Comparison of ENCODE assay signal across 14 cellular contexts in the genomic region with DNA sequence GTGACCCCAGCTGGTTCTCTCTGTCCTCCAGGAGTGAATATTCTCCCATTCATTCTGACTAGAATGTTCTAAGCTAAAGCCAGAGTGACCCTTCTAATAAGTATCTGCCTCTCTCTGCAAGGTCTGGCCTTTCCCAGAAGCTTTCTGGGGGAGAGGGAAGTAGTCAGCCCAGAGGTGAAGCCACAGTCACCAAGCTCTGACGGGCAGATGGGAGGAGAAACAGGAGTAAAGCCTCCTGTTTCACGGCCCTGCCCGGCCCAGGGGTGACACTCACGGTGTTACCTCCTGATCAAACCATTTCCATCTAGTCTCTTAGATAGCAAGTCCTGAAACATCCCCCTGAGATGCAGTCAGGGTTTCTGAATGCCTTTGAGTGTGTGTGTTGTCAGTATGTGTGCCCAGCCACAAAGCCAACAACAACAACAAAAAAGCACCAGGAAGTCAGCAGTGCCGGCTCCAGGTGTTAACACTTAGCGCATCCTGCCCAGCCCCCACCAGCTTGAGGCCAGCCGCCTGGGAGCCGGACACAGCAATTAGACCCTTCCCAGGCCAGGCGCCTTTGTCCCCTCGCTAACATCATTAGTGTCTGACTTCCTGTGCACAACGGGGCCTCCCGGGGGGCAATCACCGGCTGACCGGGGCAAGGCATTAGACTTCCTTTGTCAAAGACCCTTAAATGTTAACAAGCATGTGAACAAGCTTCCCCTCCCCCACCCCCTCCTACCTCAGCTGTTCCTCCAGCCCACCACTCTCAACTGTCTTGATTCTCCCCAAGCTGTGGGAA. TPM values are rescaled to one million over a fixed set of nuclear protein-coding genes. Genes with fewer than 3 reads are reported as not detected.
DNase-seq lines count a peak whose midpoint lies in the region; ATAC-seq, FAIRE-seq and TF ChIP-seq lines count a peak whose summit lies in the region.
"Had no signal": no experiment of that assay in that cellular context is flagged by ENCODE, and none has a peak within 500 bp of the region (broad histone marks: within the 10 kb centered on the region; RNA-seq: fewer than 3 reads in every experiment).

No MANE protein-coding gene starts in this region.

- H3K4me1 ChIP-seq in GM12878 (ENCODE audit: control insufficient read depth, insufficient read depth, low read length): no peaks in the 10 kb centered on the region
- H3K4me1 ChIP-seq in mesendoderm (ENCODE audit: control insufficient read depth, low read depth, low read length): peaks cover 51% of the 10 kb centered on the region
- H3K4me1 ChIP-seq in prostate gland (replicated peaks): no peaks in the 10 kb centered on the region
- H3K4me1 ChIP-seq in pancreas: no peaks in the 10 kb centered on the region

- no peak overlapping the region for H2AFZ ChIP-seq in GM12878 (ENCODE audit: control insufficient read depth, low read depth, low read length)

- CTCF ChIA-PET in GM12878 (lab: Yijun Ruan, JAX): interaction anchor here (1.0 to 1.2 kb wide), 3 partner anchors 12 to 31 kb away, joined by 3 read pairs; no protein-coding TSS in a partner anchor

- H4K20me1 ChIP-seq in GM12878 (ENCODE audit: control insufficient read depth, insufficient read depth): no peaks in the 10 kb centered on the region

- H4K5ac ChIP-seq in mesendoderm (ENCODE audit: low read length): peak overlapping the region; percentile 100

- ATAC-seq in GM12878 (peak; percentile 31), left colon (no peak), pancreas (no peak)
- ATAC-seq: CD8-positive, alpha-beta T cell; left lobe of liver had no signal

- POLR2A ChIA-PET in GM12878 (lab: Charles Lee): no interaction called here

- no peak overlapping the region for H3K9ac ChIP-seq in GM12878 (ENCODE audit: control insufficient read depth, insufficient read depth, low read length)
- H3K9ac ChIP-seq in mesendoderm (ENCODE audit: low read length): peak overlapping the region; percentile 65
- H3K9ac ChIP-seq: KMS-11 had no signal

- H3K9me3 ChIP-seq in GM12878 (replicated peaks; ENCODE audit: control insufficient read depth, insufficient read depth, low read length) (no peaks in the 10 kb centered on the region), prostate gland (no peaks in the 10 kb centered on the region), pancreas (no peaks in the 10 kb centered on the region)

- FAIRE-seq in GM12878 (lab: Jason Lieb, UNC) (no peak), pancreas (lab: Jason Lieb, UNC) (no peak)
- FAIRE-seq: endometrium had no signal

- H2BK5ac ChIP-seq in mesendoderm (ENCODE audit: low read length): peak overlapping the region; percentile 100

- H3K79me2 ChIP-seq in GM12878 (ENCODE audit: control insufficient read depth, insufficient read depth, low read length) (no peaks in the 10 kb centered on the region), mesendoderm (ENCODE audit: control insufficient read depth, insufficient read depth, low read length) (peaks cover 65% of the 10 kb centered on the region)

- H3K56ac ChIP-seq in mesendoderm (ENCODE audit: low read length): peak overlapping the region; percentile 84

- H4K8ac ChIP-seq in mesendoderm (ENCODE audit: low read depth, low read length): peak overlapping the region; percentile 88

- in situ Hi-C loops in GM12878 (cut with MboI): no loop called here

- SMC1A ChIA-PET in GM12878 (lab: Charles Lee; ENCODE audit: uncharacterized antibody, unreplicated experiment): no interaction called here

- peak overlapping the region; percentile 95 for H3K4ac ChIP-seq in mesendoderm (ENCODE audit: low read depth, low read length)

- no peak for TF ChIP-seq EP300 in GM12878 (IDR thresholded peaks at IDR 0.05; ENCODE audit: borderline replicate concordance in 1 of 2, control insufficient read depth in 1 of 2, low read depth in 2 of 2, low read length in 2 of 2)

- intact Hi-C loops in GM12878 (cut with micrococcal nuclease; ENCODE audit: unreplicated experiment): no loop called here
- intact Hi-C loops in prostate gland (cut with DNase I): no loop called here
- intact Hi-C loops in left colon (cut with DNase I, micrococcal nuclease): no loop called here
- intact Hi-C loops in pancreas (cut with DNase I): no loop called here

- peak; percentile 77 for DNase-seq in DMS53 (lab: John Stamatoyannopoulos, UW)
- DNase-seq in NCI-H146 (lab: John Stamatoyannopoulos, UW): peak; percentile 93
- no peak for DNase-seq in GM12878 (ENCODE audit: low read depth, low spot score)
- peak; percentile 100 for DNase-seq in mesendoderm
- no peak for DNase-seq in prostate gland (ENCODE audit: low spot score)
- DNase-seq in GF-D8 (lab: John Stamatoyannopoulos, UW): no peak
- DNase-seq in left colon: no peak
- DNase-seq in pancreas: no peak
- DNase-seq: activated B cell treated with CpG ODN at 0.5 μM for 24 hours; activated naive CD4-positive, alpha-beta T cell treated with Interleukin-2 at 50 U/mL for 16 hours; CD8-positive, alpha-beta T cell had no signal

- RAD21 ChIA-PET in GM12878 (lab: Charles Lee; ENCODE audit: unreplicated experiment): no interaction called here

- H3K36me3 ChIP-seq in GM12878 (ENCODE audit: control insufficient read depth in 2 of 2, insufficient read depth in 2 of 2, low read length in 1 of 2) (no peaks in the 10 kb centered on the region), mesendoderm (ENCODE audit: control insufficient read depth, insufficient read depth, low read length) (no peaks in the 10 kb centered on the region), prostate gland (no peaks in the 10 kb centered on the region), pancreas (no peaks in the 10 kb centered on the region)

- peaks cover 11% of the 10 kb centered on the region for H3K79me1 ChIP-seq in mesendoderm (ENCODE audit: low read length)

- TF ChIP-seq POLR2A in GM12878 (IDR thresholded peaks at IDR 0.05; ENCODE audit: low read depth, low read length) (no peak), prostate gland (IDR thresholded peaks at IDR 0.05) (no peak)

- H3K4me3 ChIP-seq in GM12878 (no peak overlapping the region), mesendoderm (ENCODE audit: low read length) (no peak overlapping the region), prostate gland (no peak overlapping the region), pancreas (no peak overlapping the region)

- peak overlapping the region; percentile 65 for H2AK5ac ChIP-seq in mesendoderm (ENCODE audit: low read length)

- H3K27ac ChIP-seq in GM12878 (ENCODE audit: control insufficient read depth, insufficient read depth): no peak overlapping the region
- peak overlapping the region; percentile 100 for H3K27ac ChIP-seq in mesendoderm (ENCODE audit: low read depth, low read length)
- H3K27ac ChIP-seq in prostate gland: no peak overlapping the region
- no peak overlapping the region for H3K27ac ChIP-seq in pancreas
- H3K27ac ChIP-seq: KMS-11 had no signal

- 54% methylated on average over 14 of the region's 14 CpGs for whole genome bisulfite sequencing in GM12878 (ENCODE audit: insufficient coverage, insufficient replicate concordance, low lambda C conversion rate, missing lambda C conversion rate)
- no CpG with 5 or more reads among the region's 14 CpGs for WGBS in mesendoderm (ENCODE audit: extremely low coverage, insufficient coverage, low lambda C conversion rate)
- WGBS in prostate gland: 78% methylated on average over 14 of the region's 14 CpGs
- 60 to 65% methylated on average over 14 of the region's 14 CpGs for WGBS in pancreas, 2 donors

- H3K18ac ChIP-seq in mesendoderm (ENCODE audit: low read length): peak overlapping the region; percentile 99

- peak overlapping the region; percentile 99 for H2BK15ac ChIP-seq in mesendoderm (replicated peaks; ENCODE audit: low read depth)

- BruUV-seq in GM12878 (replicated peaks; lab: Mats Ljungman, UMichigan): no TSS peak

- H3K27me3 ChIP-seq in GM12878 (replicated peaks in 1 of 2; ENCODE audit: control insufficient read depth in 2 of 2, insufficient read depth in 2 of 2, low read length in 1 of 2): no peaks in the 10 kb centered on the region; a peak in 2 of 4 replicates
- H3K27me3 ChIP-seq in mesendoderm (ENCODE audit: insufficient read depth, low read length, poor library complexity): no peaks in the 10 kb centered on the region
- no peaks in the 10 kb centered on the region for H3K27me3 ChIP-seq in prostate gland (replicated peaks; ENCODE audit: insufficient read depth)
- no peaks in the 10 kb centered on the region for H3K27me3 ChIP-seq in pancreas

- peak overlapping the region; percentile 83 for H3K23ac ChIP-seq in mesendoderm (ENCODE audit: low read length)

- no peak for TF ChIP-seq CTCF in GM12878 (IDR thresholded peaks at IDR 0.05 in 2 of 3, conservative IDR thresholded peaks at IDR 0.05 in 1 of 3; ENCODE audit: control insufficient read depth in 2 of 3, extremely low read depth in 1 of 3, insufficient read depth in 1 of 3, low read depth in 3 of 3, low read length in 3 of 3)
- TF ChIP-seq CTCF in prostate gland (IDR thresholded peaks at IDR 0.05): no peak
- TF ChIP-seq CTCF in pancreas (IDR thresholded peaks at IDR 0.05): no peak

- peak overlapping the region; percentile 99 for H2BK120ac ChIP-seq in mesendoderm (ENCODE audit: low read depth, low read length)

- H3K4me2 ChIP-seq in GM12878 (ENCODE audit: control insufficient read depth, insufficient read depth) (no peak overlapping the region), mesendoderm (ENCODE audit: low read length) (no peak overlapping the region)
- H3K4me2 ChIP-seq: KMS-11 had no signal

- TF ChIP-seq RAD21 in GM12878 (IDR thresholded peaks at IDR 0.05; ENCODE audit: insufficient read depth, low read depth, low read length): no peak

RNA-seq across cellular contexts. Expression of a gene that starts 34.5 kb away (rescaled TPM):
- 0.04 TPM in 1 of 2 replicates, not detected in the other for total RNA-seq in GM12878 (2013; cell fraction: nucleolus; rRNA removed)
- total RNA-seq in GM12878 (2014; rRNA removed): 0.05 and 0.06 TPM in 2 replicates
- not detected in 2 replicates for total RNA-seq in GM12878 (2014; rRNA removed; fragmentation: Illumina TruSeq; extraction: Trizol)
- total RNA-seq in GM12878 (2021): 0.05 and 0.08 TPM in 2 replicates
- not detected for polyA plus RNA-seq in GM12878 (2011; ENCODE audit: low read depth)
- 0.04 TPM in 1 of 2 replicates, not detected in the other for polyA plus RNA-seq in GM12878 (2011; rRNA removed)
- 0.05 and 0.09 TPM in 2 replicates for polyA plus RNA-seq in GM12878 (2011; cell fraction: cytosol; rRNA removed)
- 0.01 TPM in 1 of 2 replicates, not detected in the other for polyA plus RNA-seq in GM12878 (2011; cell fraction: nucleus; rRNA removed)
- not detected in 2 replicates for polyA plus RNA-seq in GM12878 (2012)
- 0.07 TPM in 1 of 2 replicates, not detected in the other for polyA plus RNA-seq in GM12878 (2014; fragmentation: Illumina TruSeq; extraction: Trizol)
- not detected for polyA plus RNA-seq in GM12878 (2014; fragmentation: Nextera tagmentation; extraction: Ambion mirVana)
- 0.01 and 0.03 TPM in 2 replicates for polyA plus RNA-seq in GM12878 (2014; rRNA removed)
- polyA plus RNA-seq in GM12878 (2016; fragmentation: Nextera tagmentation; extraction: Ambion mirVana): under 1 TPM; 0.03 to 0.04 TPM
- polyA minus RNA-seq in GM12878 (2011; rRNA and poly(A)+ RNA removed): 0.05 TPM in 1 of 2 replicates, not detected in the other
- polyA minus RNA-seq in GM12878 (2011; cell fraction: cytosol; rRNA and poly(A)+ RNA removed): not detected in 2 replicates
- polyA minus RNA-seq in GM12878 (2011; cell fraction: nucleus; rRNA and poly(A)+ RNA removed): not detected in 2 replicates
- 69.8 TPM for polyA plus RNA-seq in mesendoderm (2013, experiment 1 of 2)
- polyA plus RNA-seq in mesendoderm (2013, experiment 2 of 2): 70.2 TPM
- 10 to 100 TPM in 1 of 2 donors, 1 to 10 TPM in 1; 8.3 to 19.9 TPM for total RNA-seq in prostate gland
- 1 to 10 TPM in 1 of 2 donors, under 1 TPM in 1; 0.85 to 2.7 TPM for total RNA-seq in left colon
- total RNA-seq in pancreas: 1 to 10 TPM; 1.2 to 3.9 (median 2.2) TPM
- polyA plus RNA-seq in pancreas: under 1 TPM; 0.42 to 0.52 TPM
- total RNA-seq: activated B cell treated with CpG ODN at 0.5 μM for 24 hours; CD8-positive, alpha-beta T cell had no signal

Comparison
In these comparisons a context has a peak if more than half of its experiments do, and no peak if none do; other contexts are left out.
1. DNase-seq: peak in DMS53 (single experiment), NCI-H146 (single experiment) and mesendoderm (single experiment); none in GM12878 (single experiment), prostate gland (single experiment), GF-D8 (single experiment), left colon (0 of 2) and pancreas (0 of 6).